In genomic region chr4:126955292-126956191, GRCh38 we compare ENCODE assay signal across 30 cellular contexts.
DNase-seq lines count a peak whose midpoint lies in the region; ATAC-seq and TF ChIP-seq lines count a peak whose summit lies in the region.
"Had no signal": no experiment of that assay in that cellular context is flagged by ENCODE, and none has a peak within 500 bp of the region (broad histone marks: within the 10 kb centered on the region; RNA-seq: fewer than 3 reads in every experiment).

No MANE protein-coding gene starts in this region.

- DNase-seq in CD8-positive, alpha-beta memory T cell, result no peak
- DNase-seq in H9, result peak; percentile 46
- peak; percentile 11 for DNase-seq in WTC11 (ENCODE audit: low spot score)
- peak; percentile 12 for DNase-seq in mesendoderm
- DNase-seq in CD4-positive, alpha-beta T cell, result no peak
- no peak for DNase-seq in NCI-H510A treated with DMSO at 0.1 percent for 48 hours (lab: John Stamatoyannopoulos, UW)
- DNase-seq: activated CD4-positive, CD25-positive, alpha-beta regulatory T cell; activated CD8-positive, alpha-beta T cell treated with anti-CD3 and anti-CD28 coated beads for 36 hours; activated gamma-delta T cell; activated naive CD8-positive, alpha-beta T cell treated with anti-CD3 and anti-CD28 coated beads, Interleukin-2, amount 50 U/mL, for 24 hours; activated T-cell treated with anti-CD3 and anti-CD28 coated beads for 4 hours; effector memory CD8-positive, alpha-beta T cell; esophagus squamous epithelium; GDM1; HFFc6; NCI-H1092 treated with DMSO at 0.1 percent for 48 hours; NCI-H2107; NCI-H510A; NK-92 treated with Interleukin-12 subunit alpha and Interleukin-12 subunit beta, amount 100 ng/mL, for 24 hours; stomach; T1000 had no signal

- H4K8ac ChIP-seq in H9 (replicated peaks; ENCODE audit: insufficient read length, low read depth, low read length) (no peak overlapping the region), mesendoderm (ENCODE audit: low read depth, low read length) (no peak overlapping the region)

- no peaks in the 10 kb centered on the region for H3K36me3 Mint-ChIP-seq in CD8-positive, alpha-beta memory T cell
- H3K36me3 Mint-ChIP-seq in H9 (ENCODE audit: insufficient read depth in 1 of 3, low read depth in 3 of 3), result peaks cover 0 to 3% (median 0%) of the 10 kb centered on the region in 3 experiments; a peak in 1 of 7 replicates
- H3K36me3 Mint-ChIP-seq in WTC11, result no peaks in the 10 kb centered on the region
- H3K36me3 Mint-ChIP-seq in stimulated activated memory B cell treated with anti-CD40 and anti-IgM and Interleukin-4, amounts not matched to agents 10 μg/mL and 1 μg/mL and 100 μg/mL, for 72 hours, result no peaks in the 10 kb centered on the region
- H3K36me3 Mint-ChIP-seq in CD4-positive, alpha-beta T cell (ENCODE audit: low read depth), result no peaks in the 10 kb centered on the region
- H3K36me3 Mint-ChIP-seq: brain; natural killer cell treated with Interleukin-12 subunit alpha and Interleukin-12 subunit beta and Interleukin-15 and Interleukin-18, amount 100 ng/mL, for 72 hours; type B pancreatic cell had no signal

- H3K14ac ChIP-seq in H9 (ENCODE audit: insufficient read depth, low read length), result no peak overlapping the region

- H3K4ac ChIP-seq in H9 (ENCODE audit: low read depth, low read length) (no peak overlapping the region), mesendoderm (ENCODE audit: low read depth, low read length) (no peak overlapping the region)

- no peaks in the 10 kb centered on the region for H4K20me1 ChIP-seq in H9 (ENCODE audit: control insufficient read depth, insufficient read depth, insufficient read length)
- H4K20me1 ChIP-seq: BLaER1 treated with 17β-estradiol and CSF1 and Interleukin-3, amounts not matched to agents 10 nM and 100 nM had no signal

- H2AK5ac ChIP-seq in H9 (ENCODE audit: insufficient read length, low read length) (no peak overlapping the region), mesendoderm (ENCODE audit: low read length) (no peak overlapping the region)

- CTCF ChIA-PET in CD8-positive, alpha-beta memory T cell (lab: Charles Lee), result no interaction called here
- CTCF ChIA-PET in WTC11 (lab: Charles Lee), result no interaction called here
- CTCF ChIA-PET in CD4-positive, alpha-beta T cell (lab: Charles Lee), result no interaction called here

- no peak overlapping the region for H4K91ac ChIP-seq in H9 (ENCODE audit: insufficient read length, low read depth, low read length)

- H3K23me2 ChIP-seq in H9 (ENCODE audit: insufficient read length, low read depth, low read length, poor library complexity, severe bottlenecking), result no peaks in the 10 kb centered on the region

- H3T11ph ChIP-seq in H9 (ENCODE audit: low read length), result no peak overlapping the region

- WGBS in H9 (ENCODE audit: extremely low coverage, insufficient read length, low lambda C conversion rate), result no CpG with 5 or more reads among the region's 21 CpGs
- no CpG with 5 or more reads among the region's 21 CpGs for WGBS in mesendoderm (ENCODE audit: extremely low coverage, insufficient coverage, low lambda C conversion rate)

- TF ChIP-seq CTCF in H9 (conservative IDR thresholded peaks at IDR 0.05) (no peak), WTC11 (IDR thresholded peaks at IDR 0.05) (no peak)
- TF ChIP-seq CTCF in CD4-positive, alpha-beta T cell (IDR thresholded peaks at IDR 0.05), result no peak

- H2BK15ac ChIP-seq in H9 (ENCODE audit: low read depth, low read length) (no peak overlapping the region), mesendoderm (replicated peaks; ENCODE audit: low read depth) (no peak overlapping the region)

- H3K27ac Mint-ChIP-seq in CD8-positive, alpha-beta memory T cell, result no peak overlapping the region
- H3K27ac Mint-ChIP-seq in H9 (no peak overlapping the region; a peak in 1 of 7 replicates), WTC11 (no peak overlapping the region)
- H3K27ac Mint-ChIP-seq in stimulated activated memory B cell treated with anti-CD40 and anti-IgM and Interleukin-4, amounts not matched to agents 10 μg/mL and 1 μg/mL and 100 μg/mL, for 72 hours, result no peak overlapping the region
- no peak overlapping the region for H3K27ac Mint-ChIP-seq in CD4-positive, alpha-beta T cell
- H3K27ac Mint-ChIP-seq: activated CD8-positive, alpha-beta T cell treated with anti-CD3 and anti-CD28 coated beads for 36 hours; activated naive CD8-positive, alpha-beta T cell treated with anti-CD3 and anti-CD28 coated beads, Interleukin-2, amount 50 U/mL, for 24 hours; effector memory CD8-positive, alpha-beta T cell; HFFc6; natural killer cell treated with Interleukin-12 subunit alpha and Interleukin-12 subunit beta and Interleukin-15 and Interleukin-18, amount 100 ng/mL, for 72 hours; type B pancreatic cell had no signal

- peak overlapping the region; percentile 24 for H3K27ac ChIP-seq in CD8-positive, alpha-beta memory T cell (ENCODE audit: low read depth, low read length)
- no peak overlapping the region for H3K27ac ChIP-seq in H9 (ENCODE audit: insufficient read length, low read depth, low read length)
- H3K27ac ChIP-seq in mesendoderm (ENCODE audit: low read depth, low read length), result no peak overlapping the region
- no peak overlapping the region for H3K27ac ChIP-seq in CD4-positive, alpha-beta T cell (ENCODE audit: low read depth, low read length)
- H3K27ac ChIP-seq: BLaER1 treated with 17β-estradiol and CSF1 and Interleukin-3, amounts not matched to agents 10 nM and 100 nM; esophagus squamous epithelium; Peyer's patch; right lobe of liver; stomach had no signal

- peaks cover 0 to 1% of the 10 kb centered on the region in 2 donors for H3K27me3 Mint-ChIP-seq in CD8-positive, alpha-beta memory T cell
- H3K27me3 Mint-ChIP-seq in H9 (ENCODE audit: low read depth), result no peaks in the 10 kb centered on the region
- no peaks in the 10 kb centered on the region for H3K27me3 Mint-ChIP-seq in WTC11 (ENCODE audit: low read depth)
- H3K27me3 Mint-ChIP-seq in stimulated activated memory B cell treated with anti-CD40 and anti-IgM and Interleukin-4, amounts not matched to agents 10 μg/mL and 1 μg/mL and 100 μg/mL, for 72 hours, result no peaks in the 10 kb centered on the region
- no peaks in the 10 kb centered on the region for H3K27me3 Mint-ChIP-seq in CD4-positive, alpha-beta T cell
- H3K27me3 Mint-ChIP-seq: activated CD8-positive, alpha-beta T cell treated with anti-CD3 and anti-CD28 coated beads for 36 hours; activated naive CD8-positive, alpha-beta T cell treated with anti-CD3 and anti-CD28 coated beads, Interleukin-2, amount 50 U/mL, for 24 hours; effector memory CD8-positive, alpha-beta T cell; natural killer cell treated with Interleukin-12 subunit alpha and Interleukin-12 subunit beta and Interleukin-15 and Interleukin-18, amount 100 ng/mL, for 72 hours; type B pancreatic cell had no signal

- H3K4me1 ChIP-seq in CD8-positive, alpha-beta memory T cell (ENCODE audit: insufficient read depth, low read length), result no peaks in the 10 kb centered on the region
- H3K4me1 ChIP-seq in H9 (ENCODE audit: insufficient read depth, low read length), result no peaks in the 10 kb centered on the region
- no peaks in the 10 kb centered on the region for H3K4me1 ChIP-seq in mesendoderm (ENCODE audit: control insufficient read depth, low read depth, low read length)
- H3K4me1 ChIP-seq: BLaER1 treated with 17β-estradiol and CSF1 and Interleukin-3, amounts not matched to agents 10 nM and 100 nM; Peyer's patch; right lobe of liver; stomach had no signal

- POLR2A ChIA-PET in CD8-positive, alpha-beta memory T cell (lab: Charles Lee), result no interaction called here
- POLR2A ChIA-PET in WTC11 (lab: Charles Lee), result no interaction called here
- POLR2A ChIA-PET in CD4-positive, alpha-beta T cell (lab: Charles Lee), result no interaction called here

- no peaks in the 10 kb centered on the region for H3K36me3 ChIP-seq in CD8-positive, alpha-beta memory T cell (ENCODE audit: insufficient read depth, low read length)
- no peaks in the 10 kb centered on the region for H3K36me3 ChIP-seq in mesendoderm (ENCODE audit: control insufficient read depth, insufficient read depth, low read length)
- H3K36me3 ChIP-seq: BLaER1 treated with 17β-estradiol and CSF1 and Interleukin-3, amounts not matched to agents 10 nM and 100 nM; esophagus squamous epithelium; Peyer's patch; right lobe of liver; stomach had no signal

- H3K27me3 ChIP-seq in CD8-positive, alpha-beta memory T cell (ENCODE audit: insufficient read depth, low read length, poor library complexity, severe bottlenecking), result no peaks in the 10 kb centered on the region
- H3K27me3 ChIP-seq in H9 (ENCODE audit: insufficient read depth, low read length) (no peaks in the 10 kb centered on the region), mesendoderm (ENCODE audit: insufficient read depth, low read length, poor library complexity) (no peaks in the 10 kb centered on the region)
- H3K27me3 ChIP-seq in CD4-positive, alpha-beta T cell (ENCODE audit: control insufficient read depth, insufficient read depth, low read length), result no peaks in the 10 kb centered on the region
- H3K27me3 ChIP-seq: BLaER1 treated with 17β-estradiol and CSF1 and Interleukin-3, amounts not matched to agents 10 nM and 100 nM; esophagus squamous epithelium; Peyer's patch; right lobe of liver; stomach had no signal

- H3K4me3 ChIP-seq in CD8-positive, alpha-beta memory T cell (ENCODE audit: low read length), result no peak overlapping the region
- H3K4me3 ChIP-seq in mesendoderm (ENCODE audit: low read length), result no peak overlapping the region
- H3K4me3 ChIP-seq: BLaER1 treated with 17β-estradiol and CSF1 and Interleukin-3, amounts not matched to agents 10 nM and 100 nM; esophagus squamous epithelium; Peyer's patch; right lobe of liver; stomach had no signal

- no peaks in the 10 kb centered on the region for H3K79me2 ChIP-seq in H9 (ENCODE audit: insufficient read depth, low read length)
- H3K79me2 ChIP-seq in mesendoderm (ENCODE audit: control insufficient read depth, insufficient read depth, low read length), result no peaks in the 10 kb centered on the region

- H3K23ac ChIP-seq in H9 (ENCODE audit: insufficient read length, low read depth, low read length) (no peak overlapping the region), mesendoderm (ENCODE audit: low read length) (no peak overlapping the region)

- H2AFZ ChIP-seq in H9 (ENCODE audit: low read length), result no peak overlapping the region

- no peak overlapping the region for H2BK20ac ChIP-seq in H9 (ENCODE audit: low read depth, low read length, poor library complexity, severe bottlenecking)

- H2BK12ac ChIP-seq in H9 (ENCODE audit: insufficient read length, low read depth, low read length), result no peak overlapping the region

- H3K4me2 ChIP-seq in H9 (ENCODE audit: insufficient read depth, insufficient read length, low read length) (no peak overlapping the region), mesendoderm (ENCODE audit: low read length) (no peak overlapping the region)
- H3K4me2 ChIP-seq: BLaER1 treated with 17β-estradiol and CSF1 and Interleukin-3, amounts not matched to agents 10 nM and 100 nM had no signal

- H3K9ac ChIP-seq in H9 (ENCODE audit: extremely low read depth, insufficient read length, low read length), result no peak overlapping the region
- H3K9ac ChIP-seq in mesendoderm (ENCODE audit: low read length), result no peak overlapping the region
- H3K9ac ChIP-seq: BLaER1 treated with 17β-estradiol and CSF1 and Interleukin-3, amounts not matched to agents 10 nM and 100 nM had no signal

- H3K56ac ChIP-seq in H9 (ENCODE audit: insufficient read length, low read depth, low read length) (no peak overlapping the region), mesendoderm (ENCODE audit: low read length) (no peak overlapping the region)

- no peaks in the 10 kb centered on the region for H3K9me3 ChIP-seq in CD8-positive, alpha-beta memory T cell (ENCODE audit: low read length)
- H3K9me3 ChIP-seq in H9 (ENCODE audit: control insufficient read depth, low read depth, low read length), result no peaks in the 10 kb centered on the region
- no peaks in the 10 kb centered on the region for H3K9me3 ChIP-seq in CD4-positive, alpha-beta T cell (ENCODE audit: control insufficient read depth, low read length)
- H3K9me3 ChIP-seq: esophagus squamous epithelium, Peyer's patch, right lobe of liver, stomach had no signal

- H3K9me3 Mint-ChIP-seq in CD8-positive, alpha-beta memory T cell, result peaks cover 0 to 21% (median 10%) of the 10 kb centered on the region in 5 donors
- H3K9me3 Mint-ChIP-seq in H9, result no peaks in the 10 kb centered on the region; a peak in 1 of 5 replicates
- H3K9me3 Mint-ChIP-seq in WTC11, result peaks cover 5% of the 10 kb centered on the region
- H3K9me3 Mint-ChIP-seq in stimulated activated memory B cell treated with anti-CD40 and anti-IgM and Interleukin-4, amounts not matched to agents 10 μg/mL and 1 μg/mL and 100 μg/mL, for 72 hours, result peaks cover 4% of the 10 kb centered on the region
- H3K9me3 Mint-ChIP-seq in CD4-positive, alpha-beta T cell, result no peaks in the 10 kb centered on the region
- H3K9me3 Mint-ChIP-seq: HFFc6, type B pancreatic cell had no signal

- no peak overlapping the region for H4K5ac ChIP-seq in H9 (ENCODE audit: insufficient read length, low read depth, low read length)
- no peak overlapping the region for H4K5ac ChIP-seq in mesendoderm (ENCODE audit: low read length)

- ATAC-seq in WTC11 (peak; percentile 78), HG02759 (IDR thresholded peaks at IDR 0.05; ENCODE audit: unreplicated experiment) (no peak)
- no peak for ATAC-seq in stimulated activated memory B cell treated with anti-CD40 and anti-IgM and Interleukin-4, amounts not matched to agents 10 μg/mL and 1 μg/mL and 100 μg/mL, for 72 hours
- ATAC-seq in CD4-positive, alpha-beta T cell (ENCODE audit: poor library complexity), result no peak
- ATAC-seq: activated CD8-positive, alpha-beta T cell treated with anti-CD3 and anti-CD28 coated beads for 36 hours; activated naive CD8-positive, alpha-beta T cell treated with anti-CD3 and anti-CD28 coated beads, Interleukin-2, amount 50 U/mL, for 24 hours; effector memory CD8-positive, alpha-beta T cell; left colon; right lobe of liver had no signal

- H3K79me1 ChIP-seq in H9 (ENCODE audit: insufficient read depth, low read depth, low read length, poor library complexity, severe bottlenecking), result no peaks in the 10 kb centered on the region
- H3K79me1 ChIP-seq in mesendoderm (ENCODE audit: low read length), result no peaks in the 10 kb centered on the region

- H2BK120ac ChIP-seq in H9 (ENCODE audit: low read depth, low read length, poor library complexity, severe bottlenecking) (no peak overlapping the region), mesendoderm (ENCODE audit: low read depth, low read length) (no peak overlapping the region)

- no peaks in the 10 kb centered on the region for H3K4me1 Mint-ChIP-seq in CD8-positive, alpha-beta memory T cell
- peaks cover 13 to 17% of the 10 kb centered on the region in 2 experiments for H3K4me1 Mint-ChIP-seq in H9
- H3K4me1 Mint-ChIP-seq in WTC11, result peaks cover 18% of the 10 kb centered on the region
- H3K4me1 Mint-ChIP-seq in stimulated activated memory B cell treated with anti-CD40 and anti-IgM and Interleukin-4, amounts not matched to agents 10 μg/mL and 1 μg/mL and 100 μg/mL, for 72 hours, result no peaks in the 10 kb centered on the region
- H3K4me1 Mint-ChIP-seq in CD4-positive, alpha-beta T cell (ENCODE audit: low read depth), result no peaks in the 10 kb centered on the region
- H3K4me1 Mint-ChIP-seq: activated naive CD8-positive, alpha-beta T cell treated with anti-CD3 and anti-CD28 coated beads, Interleukin-2, amount 50 U/mL, for 24 hours had no signal

- no peak overlapping the region for H3K4me3 Mint-ChIP-seq in CD8-positive, alpha-beta memory T cell
- H3K4me3 Mint-ChIP-seq in H9 (no peak overlapping the region), WTC11 (no peak overlapping the region)
- no peak overlapping the region for H3K4me3 Mint-ChIP-seq in stimulated activated memory B cell treated with anti-CD40 and anti-IgM and Interleukin-4, amounts not matched to agents 10 μg/mL and 1 μg/mL and 100 μg/mL, for 72 hours
- H3K4me3 Mint-ChIP-seq in CD4-positive, alpha-beta T cell, result no peak overlapping the region
- H3K4me3 Mint-ChIP-seq: activated CD8-positive, alpha-beta T cell treated with anti-CD3 and anti-CD28 coated beads for 36 hours; activated naive CD8-positive, alpha-beta T cell treated with anti-CD3 and anti-CD28 coated beads, Interleukin-2, amount 50 U/mL, for 24 hours; brain; effector memory CD8-positive, alpha-beta T cell; HFFc6; natural killer cell treated with Interleukin-12 subunit alpha and Interleukin-12 subunit beta and Interleukin-15 and Interleukin-18, amount 100 ng/mL, for 72 hours; type B pancreatic cell had no signal

- intact Hi-C loops in CD4-positive, alpha-beta T cell (cut with DNase I, micrococcal nuclease), result no loop called here

- H3K18ac ChIP-seq in H9 (ENCODE audit: insufficient read length, low read depth, low read length), result no peak overlapping the region
- no peak overlapping the region for H3K18ac ChIP-seq in mesendoderm (ENCODE audit: low read length)

- H2BK5ac ChIP-seq in H9 (ENCODE audit: insufficient read length, low read length), result no peak overlapping the region
- no peak overlapping the region for H2BK5ac ChIP-seq in mesendoderm (ENCODE audit: low read length)

Comparison
In these comparisons a context has a peak if more than half of its experiments do, and no peak if none do; other contexts are left out.
1. DNase-seq: peak in H9 (single experiment), WTC11 (single experiment) and mesendoderm (single experiment); none in CD8-positive, alpha-beta memory T cell (0 of 5), CD4-positive, alpha-beta T cell (0 of 10) and NCI-H510A treated with DMSO at 0.1 percent for 48 hours (single experiment).